In the genomic region with DNA sequence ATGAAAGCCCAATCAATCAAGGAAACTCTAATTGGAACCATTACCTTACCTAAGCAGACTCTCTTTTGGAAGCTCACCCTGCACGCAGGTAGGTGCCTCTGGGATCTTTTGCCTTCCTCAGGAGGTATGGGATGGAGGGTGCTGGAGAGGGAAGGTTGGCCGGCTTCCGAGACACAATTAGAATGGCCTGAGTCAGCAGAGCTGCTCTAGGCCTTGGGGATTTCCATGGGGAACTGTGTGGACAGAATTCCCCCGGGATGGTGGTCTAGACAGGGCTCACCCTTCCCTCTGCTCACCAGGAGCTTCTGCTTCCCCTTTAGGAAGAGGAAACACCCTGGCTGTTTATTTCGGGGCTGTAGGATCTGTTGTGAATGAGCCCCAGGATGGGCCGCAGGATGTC, we compare ENCODE assay signal across 27 cellular contexts.
"Had no signal": no experiment of that assay in that cellular context is flagged by ENCODE, and none has a peak within 500 bp of the region (broad histone marks: within the 10 kb centered on the region; RNA-seq: fewer than 3 reads in every experiment).

No MANE protein-coding gene starts in this region.

- H3K4me3 ChIP-seq: body of pancreas, cardiac muscle cell, left ventricle myocardium inferior, right lobe of liver, skin epidermis, stomach, suprapubic skin, tibial nerve had no signal

- H3K9me3 Mint-ChIP-seq: activated CD4-positive, alpha-beta memory T cell treated with anti-CD3 and anti-CD28 coated beads, Interleukin-2, amount 10 ng/mL, durations not matched to agents 7 days and 5 days; activated CD4-positive, alpha-beta T cell treated with anti-CD3 and anti-CD28 coated beads, Interleukin-2, amount 10 ng/mL, durations not matched to agents 24 days and 14 days; activated naive CD8-positive, alpha-beta T cell treated with anti-CD3 and anti-CD28 coated beads, Interleukin-2, amount 50 U/mL, for 24 hours; activated T-helper 1 cell treated with anti-CD3 and anti-CD28 coated beads, Interleukin-12 subunit alpha, Interleukin-12 subunit beta, Interleukin-2, Interleukin-4 antibody, amounts not matched to agents 30 ng/mL and 10 ng/mL and 1 ng/mL, durations not matched to agents 14 hours and 24 hours and 36 hours; nephron progenitor cell; stimulated activated effector memory CD8-positive, alpha-beta T cell treated with anti-CD3 and anti-CD28 coated beads, Interleukin-12 subunit alpha, Interleukin-12 subunit beta, amount 100 ng/mL, for 72 hours had no signal

- H3K36me3 ChIP-seq: cardiac muscle cell, left ventricle myocardium inferior, right lobe of liver, stomach, suprapubic skin, tibial nerve had no signal

- DNase-seq: activated CD4-positive, alpha-beta memory T cell treated with anti-CD3 and anti-CD28 coated beads, Interleukin-2, amount 10 ng/mL, durations not matched to agents 7 days and 5 days; activated CD4-positive, alpha-beta T cell treated with anti-CD3 and anti-CD28 coated beads, Interleukin-2, amount 10 ng/mL, durations not matched to agents 24 days and 14 days; activated gamma-delta T cell; activated naive CD4-positive, alpha-beta T cell treated with anti-CD3 and anti-CD28 coated beads, Interleukin-2, amount 50 U/mL, for 16 hours; activated naive CD8-positive, alpha-beta T cell treated with anti-CD3 and anti-CD28 coated beads, Interleukin-2, amount 50 U/mL, for 24 hours; activated T-cell treated with anti-CD3 and anti-CD28 coated beads for 4 hours; body of pancreas; cortex of kidney; effector CD8-positive, alpha-beta T cell; foreskin melanocyte; hippocampal formation; left ventricle myocardium inferior; nephron progenitor cell; occipital lobe; posterior cingulate gyrus; right lobe of liver; stimulated activated CD4-positive, alpha-beta T cell treated with anti-CD3 and anti-CD28 coated beads, Interleukin-2, amount 100 ng/mL, for 24 hours; stomach; T-helper 17 cell had no signal

- H3K27ac ChIP-seq: body of pancreas, cardiac muscle cell, left ventricle myocardium inferior, right lobe of liver, skin epidermis, stomach, suprapubic skin, tibial nerve had no signal

- H3K27ac Mint-ChIP-seq: activated CD4-positive, alpha-beta memory T cell treated with anti-CD3 and anti-CD28 coated beads, Interleukin-2, amount 10 ng/mL, durations not matched to agents 7 days and 5 days; activated CD4-positive, alpha-beta T cell treated with anti-CD3 and anti-CD28 coated beads, Interleukin-2, amount 10 ng/mL, durations not matched to agents 24 days and 14 days; activated naive CD8-positive, alpha-beta T cell treated with anti-CD3 and anti-CD28 coated beads, Interleukin-2, amount 50 U/mL, for 24 hours; activated T-helper 1 cell treated with anti-CD3 and anti-CD28 coated beads, Interleukin-12 subunit alpha, Interleukin-12 subunit beta, Interleukin-2, Interleukin-4 antibody, amounts not matched to agents 30 ng/mL and 10 ng/mL and 1 ng/mL, durations not matched to agents 14 hours and 24 hours and 36 hours; nephron progenitor cell; stimulated activated effector memory CD8-positive, alpha-beta T cell treated with anti-CD3 and anti-CD28 coated beads, Interleukin-12 subunit alpha, Interleukin-12 subunit beta, amount 100 ng/mL, for 72 hours; T-helper 17 cell had no signal

- H3K36me3 Mint-ChIP-seq: stimulated activated effector memory CD8-positive, alpha-beta T cell treated with anti-CD3 and anti-CD28 coated beads, Interleukin-12 subunit alpha, Interleukin-12 subunit beta, amount 100 ng/mL, for 72 hours had no signal

- H3K4me1 ChIP-seq: suprapubic skin had no signal

- H3K4me3 Mint-ChIP-seq: activated CD4-positive, alpha-beta memory T cell treated with anti-CD3 and anti-CD28 coated beads, Interleukin-2, amount 10 ng/mL, durations not matched to agents 7 days and 5 days; activated CD4-positive, alpha-beta T cell treated with anti-CD3 and anti-CD28 coated beads, Interleukin-2, amount 10 ng/mL, durations not matched to agents 24 days and 14 days; activated naive CD8-positive, alpha-beta T cell treated with anti-CD3 and anti-CD28 coated beads, Interleukin-2, amount 50 U/mL, for 24 hours; activated T-helper 1 cell treated with anti-CD3 and anti-CD28 coated beads, Interleukin-12 subunit alpha, Interleukin-12 subunit beta, Interleukin-2, Interleukin-4 antibody, amounts not matched to agents 30 ng/mL and 10 ng/mL and 1 ng/mL, durations not matched to agents 14 hours and 24 hours and 36 hours; nephron progenitor cell; stimulated activated effector memory CD8-positive, alpha-beta T cell treated with anti-CD3 and anti-CD28 coated beads, Interleukin-12 subunit alpha, Interleukin-12 subunit beta, amount 100 ng/mL, for 72 hours; T-helper 17 cell had no signal

- H3K27me3 ChIP-seq: body of pancreas, cardiac muscle cell, right lobe of liver, stomach, suprapubic skin, tibial nerve had no signal

- H3K27me3 Mint-ChIP-seq: T-helper 17 cell had no signal

- FAIRE-seq: urothelium cell line had no signal

- ATAC-seq: activated CD4-positive, CD25-positive, alpha-beta regulatory T cell treated with anti-CD3 and anti-CD28 coated beads, Interleukin-2, amount 50 U/mL, for 24 hours; activated naive CD8-positive, alpha-beta T cell treated with anti-CD3 and anti-CD28 coated beads, Interleukin-2, amount 50 U/mL, for 24 hours; body of pancreas; right lobe of liver; stimulated activated effector memory CD8-positive, alpha-beta T cell treated with anti-CD3 and anti-CD28 coated beads, Interleukin-12 subunit alpha, Interleukin-12 subunit beta, amount 100 ng/mL, for 72 hours; T-helper 17 cell had no signal

- H3K9me3 ChIP-seq: body of pancreas, left ventricle myocardium inferior, right lobe of liver, stomach, suprapubic skin, tibial nerve had no signal
